Comparison of ENCODE assay signal across 29 cellular contexts in genomic region chr5:135113323-135113722, GRCh38.
"Had no signal": no experiment of that assay in that cellular context is flagged by ENCODE, and none has a peak within 500 bp of the region (broad histone marks: within the 10 kb centered on the region; RNA-seq: fewer than 3 reads in every experiment).

No MANE protein-coding gene starts in this region.

- FAIRE-seq: astrocyte, bronchial epithelial cell, colon, endometrium, endothelial cell of umbilical vein, frontal cortex had no signal

- ATAC-seq: activated CD4-positive, alpha-beta T cell treated with anti-CD3 and anti-CD28 coated beads for 36 hours; activated CD8-positive, alpha-beta memory T cell treated with anti-CD3 and anti-CD28 coated beads, Interleukin-2, amount 10 ng/mL, durations not matched to agents 7 days and 5 days; activated CD8-positive, alpha-beta T cell treated with anti-CD3 and anti-CD28 coated beads, Interleukin-2, amount 10 ng/mL, durations not matched to agents 7 days and 5 days; activated naive CD4-positive, alpha-beta T cell treated with anti-CD3 and anti-CD28 coated beads, Interleukin-2, amount 50 U/mL, for 72 hours had no signal

- DNase-seq: activated CD4-positive, alpha-beta memory T cell treated with anti-CD3 and anti-CD28 coated beads for 36 hours; activated CD4-positive, alpha-beta T cell treated with anti-CD3 and anti-CD28 coated beads for 36 hours; activated CD4-positive, alpha-beta T cell treated with anti-CD3 and anti-CD28 coated beads, Interleukin-2, amount 10 ng/mL, durations not matched to agents 24 days and 14 days; activated CD4-positive, CD25-positive, alpha-beta regulatory T cell; activated CD4-positive, CD25-positive, alpha-beta regulatory T cell treated with anti-CD3 and anti-CD28 coated beads, Interleukin-2, amount 50 U/mL, for 72 hours; activated CD8-positive, alpha-beta memory T cell treated with anti-CD3 and anti-CD28 coated beads, Interleukin-2, amount 10 ng/mL, durations not matched to agents 7 days and 5 days; activated CD8-positive, alpha-beta memory T cell treated with anti-CD3 and anti-CD28 coated beads, Interleukin-2, amount 50 U/mL, for 4 hours; activated CD8-positive, alpha-beta T cell treated with anti-CD3 and anti-CD28 coated beads, Interleukin-2, amount 10 ng/mL, durations not matched to agents 7 days and 5 days; activated gamma-delta T cell; activated naive CD4-positive, alpha-beta T cell; activated naive CD4-positive, alpha-beta T cell treated with anti-CD3 and anti-CD28 coated beads, Interleukin-2, amount 10 ng/mL, durations not matched to agents 7 days and 5 days; activated naive CD8-positive, alpha-beta T cell treated with anti-CD3 and anti-CD28 coated beads, Interleukin-2, amount 10 ng/mL, durations not matched to agents 7 days and 5 days; activated T-cell treated with anti-CD3 and anti-CD28 coated beads, Interleukin-2, amount 50 U/mL, for 1 hour; activated T-cell treated with anti-CD3 and anti-CD28 coated beads, Interleukin-2, amount 50 U/mL, for 48 hours; brain microvascular endothelial cell; caudate nucleus; cortex of kidney; effector CD8-positive, alpha-beta T cell; foreskin fibroblast; head of caudate nucleus; T-helper 2 cell had no signal

- H3K36me3 ChIP-seq: brain microvascular endothelial cell had no signal

- H3K27me3 Mint-ChIP-seq: activated CD4-positive, alpha-beta memory T cell treated with anti-CD3 and anti-CD28 coated beads for 36 hours; activated CD4-positive, alpha-beta T cell treated with anti-CD3 and anti-CD28 coated beads, Interleukin-2, amount 10 ng/mL, durations not matched to agents 24 days and 14 days; activated naive CD8-positive, alpha-beta T cell treated with anti-CD3 and anti-CD28 coated beads, Interleukin-2, amount 10 ng/mL, durations not matched to agents 7 days and 5 days had no signal

- H3K27ac Mint-ChIP-seq: activated CD4-positive, alpha-beta memory T cell treated with anti-CD3 and anti-CD28 coated beads for 36 hours; activated CD4-positive, alpha-beta T cell treated with anti-CD3 and anti-CD28 coated beads for 36 hours; activated CD4-positive, alpha-beta T cell treated with anti-CD3 and anti-CD28 coated beads, Interleukin-2, amount 10 ng/mL, durations not matched to agents 24 days and 14 days; activated CD8-positive, alpha-beta memory T cell treated with anti-CD3 and anti-CD28 coated beads, Interleukin-2, amount 10 ng/mL, durations not matched to agents 7 days and 5 days; activated CD8-positive, alpha-beta T cell treated with anti-CD3 and anti-CD28 coated beads, Interleukin-2, amount 10 ng/mL, durations not matched to agents 7 days and 5 days; activated naive CD4-positive, alpha-beta T cell treated with anti-CD3 and anti-CD28 coated beads, Interleukin-2, amount 10 ng/mL, durations not matched to agents 7 days and 5 days; activated naive CD4-positive, alpha-beta T cell treated with anti-CD3 and anti-CD28 coated beads, Interleukin-2, amount 50 U/mL, for 72 hours; activated naive CD8-positive, alpha-beta T cell treated with anti-CD3 and anti-CD28 coated beads, Interleukin-2, amount 10 ng/mL, durations not matched to agents 7 days and 5 days had no signal

- H3K27ac ChIP-seq: brain microvascular endothelial cell, epithelial cell of prostate had no signal

- H3K9me3 Mint-ChIP-seq: activated CD4-positive, alpha-beta memory T cell treated with anti-CD3 and anti-CD28 coated beads for 36 hours; activated CD4-positive, alpha-beta T cell treated with anti-CD3 and anti-CD28 coated beads, Interleukin-2, amount 10 ng/mL, durations not matched to agents 24 days and 14 days; activated naive CD4-positive, alpha-beta T cell treated with anti-CD3 and anti-CD28 coated beads, Interleukin-2, amount 10 ng/mL, durations not matched to agents 7 days and 5 days; activated naive CD4-positive, alpha-beta T cell treated with anti-CD3 and anti-CD28 coated beads, Interleukin-2, amount 50 U/mL, for 72 hours; activated naive CD8-positive, alpha-beta T cell treated with anti-CD3 and anti-CD28 coated beads, Interleukin-2, amount 10 ng/mL, durations not matched to agents 7 days and 5 days had no signal

- H3K36me3 Mint-ChIP-seq: activated CD4-positive, alpha-beta memory T cell treated with anti-CD3 and anti-CD28 coated beads for 36 hours; activated CD8-positive, alpha-beta memory T cell treated with anti-CD3 and anti-CD28 coated beads, Interleukin-2, amount 10 ng/mL, durations not matched to agents 7 days and 5 days; activated naive CD4-positive, alpha-beta T cell treated with anti-CD3 and anti-CD28 coated beads, Interleukin-2, amount 10 ng/mL, durations not matched to agents 7 days and 5 days; activated naive CD4-positive, alpha-beta T cell treated with anti-CD3 and anti-CD28 coated beads, Interleukin-2, amount 50 U/mL, for 72 hours; activated naive CD8-positive, alpha-beta T cell treated with anti-CD3 and anti-CD28 coated beads, Interleukin-2, amount 10 ng/mL, durations not matched to agents 7 days and 5 days had no signal

- H3K4me1 Mint-ChIP-seq: activated CD4-positive, alpha-beta T cell treated with anti-CD3 and anti-CD28 coated beads, Interleukin-2, amount 10 ng/mL, durations not matched to agents 24 days and 14 days; activated CD8-positive, alpha-beta memory T cell treated with anti-CD3 and anti-CD28 coated beads, Interleukin-2, amount 10 ng/mL, durations not matched to agents 7 days and 5 days; activated naive CD4-positive, alpha-beta T cell treated with anti-CD3 and anti-CD28 coated beads, Interleukin-2, amount 10 ng/mL, durations not matched to agents 7 days and 5 days; activated naive CD8-positive, alpha-beta T cell treated with anti-CD3 and anti-CD28 coated beads, Interleukin-2, amount 10 ng/mL, durations not matched to agents 7 days and 5 days had no signal

- H3K4me3 Mint-ChIP-seq: activated CD4-positive, alpha-beta memory T cell treated with anti-CD3 and anti-CD28 coated beads for 36 hours; activated CD4-positive, alpha-beta T cell treated with anti-CD3 and anti-CD28 coated beads for 36 hours; activated CD4-positive, alpha-beta T cell treated with anti-CD3 and anti-CD28 coated beads, Interleukin-2, amount 10 ng/mL, durations not matched to agents 24 days and 14 days; activated CD8-positive, alpha-beta memory T cell treated with anti-CD3 and anti-CD28 coated beads, Interleukin-2, amount 10 ng/mL, durations not matched to agents 7 days and 5 days; activated CD8-positive, alpha-beta T cell treated with anti-CD3 and anti-CD28 coated beads, Interleukin-2, amount 10 ng/mL, durations not matched to agents 7 days and 5 days; activated naive CD4-positive, alpha-beta T cell treated with anti-CD3 and anti-CD28 coated beads, Interleukin-2, amount 10 ng/mL, durations not matched to agents 7 days and 5 days; activated naive CD8-positive, alpha-beta T cell treated with anti-CD3 and anti-CD28 coated beads, Interleukin-2, amount 10 ng/mL, durations not matched to agents 7 days and 5 days had no signal
